17 cellular contexts compared by ENCODE assay signal in genomic region chr19:19750842-19751790, GRCh38. TPM values are rescaled to one million over a fixed set of nuclear protein-coding genes. Genes with fewer than 3 reads are reported as not detected.
DNase-seq lines count a peak whose midpoint lies in the region; ATAC-seq and TF ChIP-seq lines count a peak whose summit lies in the region.
"Had no signal": no experiment of that assay in that cellular context is flagged by ENCODE, and none has a peak within 500 bp of the region (broad histone marks: within the 10 kb centered on the region; RNA-seq: fewer than 3 reads in every experiment).

No MANE protein-coding gene starts in this region.

- intact Hi-C loops in left cardiac atrium (cut with DNase I) = no loop called here

- in situ Hi-C loops in GM13976 (cut with MboI; ENCODE audit: low sequenced_read_pairs, unreplicated experiment) = no loop called here

- no peak for ATAC-seq in left cardiac atrium

- TF ChIP-seq CTCF in GM13976 (IDR thresholded peaks at IDR 0.05; ENCODE audit: borderline replicate concordance, control extremely low read depth, extremely low read depth, insufficient read depth, missing control alignments) (no peak), epithelial cell of esophagus (IDR thresholded peaks at IDR 0.05; ENCODE audit: insufficient read depth, low read depth, low read length, missing control alignments) (no peak), osteocyte (IDR thresholded peaks at IDR 0.05) (no peak)

- H3K4me3 Mint-ChIP-seq in osteocyte (ENCODE audit: unreplicated experiment) = no peak overlapping the region

- no peaks in the 10 kb centered on the region for H3K27me3 Mint-ChIP-seq in osteocyte (ENCODE audit: unreplicated experiment)

- no peaks in the 10 kb centered on the region for H3K4me1 Mint-ChIP-seq in osteocyte (ENCODE audit: unreplicated experiment)

- H3K36me3 Mint-ChIP-seq in osteocyte (ENCODE audit: unreplicated experiment) = no peaks in the 10 kb centered on the region

- H3K9me3 Mint-ChIP-seq in osteocyte (ENCODE audit: unreplicated experiment) = peaks cover 3% of the 10 kb centered on the region

- no peak overlapping the region for H3K27ac Mint-ChIP-seq in osteocyte (ENCODE audit: unreplicated experiment)

- no peak overlapping the region for H3K4me3 ChIP-seq in epithelial cell of esophagus (ENCODE audit: low read length)
- H3K4me3 ChIP-seq: BLaER1, Peyer's patch had no signal

- DNase-seq in D341Med (ENCODE audit: low spot score) (peak; percentile 22), GM13976 (ENCODE audit: low spot score) (peak; percentile 25), epithelial cell of esophagus (ENCODE audit: low read depth) (peak; percentile 28), osteocyte (ENCODE audit: extremely low spot score, unreplicated experiment) (peak; percentile 81), MV-4-11 (lab: John Stamatoyannopoulos, UW) (no peak), NCI-H2081 treated with DMSO at 0.1 percent for 48 hours (lab: John Stamatoyannopoulos, UW) (no peak), left cardiac atrium (no peak)
- DNase-seq: DMS153, KBM-7, NCI-H1048, NCI-H146, NCI-H2171 treated with DMSO at 0.1 percent for 48 hours, NCI-H510A, NCI-H82, Peyer's patch, Right ventricle myocardium superior had no signal

RNA-seq across cellular contexts. Expression of gene ZNF14, which starts 18.2 kb away (rescaled TPM):
- total RNA-seq in osteocyte = 4.7 and 5.3 TPM in 2 replicates
- total RNA-seq in left cardiac atrium = 1 to 10 TPM; 4.6 to 4.7 TPM

Comparison
In these comparisons a context has a peak if more than half of its experiments do, and no peak if none do; other contexts are left out.
1. DNase-seq: peak in D341Med (single experiment), GM13976 (single experiment), epithelial cell of esophagus (single experiment) and osteocyte (single experiment); none in MV-4-11 (single experiment), NCI-H2081 treated with DMSO at 0.1 percent for 48 hours (single experiment) and left cardiac atrium (single experiment).